Comparison of ENCODE assay signal across 1 cellular context in the genomic region with DNA sequence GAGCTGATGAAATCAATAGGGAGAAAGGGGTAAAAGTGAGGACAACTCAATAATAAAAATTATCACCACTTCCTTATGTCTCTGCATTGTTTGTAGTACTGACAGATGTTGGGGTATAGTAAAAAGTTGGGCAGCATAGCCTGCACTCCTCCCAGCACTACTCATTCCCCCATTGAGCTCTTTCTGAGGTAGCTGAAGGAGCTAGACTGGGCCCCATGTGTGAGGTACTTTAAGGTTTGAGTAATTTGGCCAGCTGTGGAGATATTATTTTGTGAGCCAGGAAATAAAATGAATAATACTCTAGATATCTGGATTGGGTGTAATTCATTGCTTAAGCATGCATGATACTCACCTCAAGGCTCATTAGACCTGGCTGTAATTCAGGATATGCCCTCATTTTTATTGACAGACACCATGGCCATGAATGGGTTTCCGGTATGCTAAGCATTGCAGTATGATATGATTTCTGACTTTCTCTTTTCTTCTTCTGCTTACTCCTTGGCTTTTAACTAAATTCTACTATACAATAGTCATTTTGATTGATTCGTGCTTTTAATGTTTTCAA.
TF ChIP-seq lines count a peak whose summit lies in the region.

No MANE protein-coding gene starts in this region.

TF ChIP-seq in IMR-90, 13 proteins besides CTCF, POLR2A, EP300 and RAD21:
- TF ChIP-seq MAZ (IDR thresholded peaks at IDR 0.05; ENCODE audit: borderline replicate concordance, low read depth, low read length) (no peak), NFE2L2 (IDR thresholded peaks at IDR 0.05; ENCODE audit: low read depth, low read length) (no peak)
